Comparison of ENCODE assay signal across 8 cellular contexts in the genomic region with DNA sequence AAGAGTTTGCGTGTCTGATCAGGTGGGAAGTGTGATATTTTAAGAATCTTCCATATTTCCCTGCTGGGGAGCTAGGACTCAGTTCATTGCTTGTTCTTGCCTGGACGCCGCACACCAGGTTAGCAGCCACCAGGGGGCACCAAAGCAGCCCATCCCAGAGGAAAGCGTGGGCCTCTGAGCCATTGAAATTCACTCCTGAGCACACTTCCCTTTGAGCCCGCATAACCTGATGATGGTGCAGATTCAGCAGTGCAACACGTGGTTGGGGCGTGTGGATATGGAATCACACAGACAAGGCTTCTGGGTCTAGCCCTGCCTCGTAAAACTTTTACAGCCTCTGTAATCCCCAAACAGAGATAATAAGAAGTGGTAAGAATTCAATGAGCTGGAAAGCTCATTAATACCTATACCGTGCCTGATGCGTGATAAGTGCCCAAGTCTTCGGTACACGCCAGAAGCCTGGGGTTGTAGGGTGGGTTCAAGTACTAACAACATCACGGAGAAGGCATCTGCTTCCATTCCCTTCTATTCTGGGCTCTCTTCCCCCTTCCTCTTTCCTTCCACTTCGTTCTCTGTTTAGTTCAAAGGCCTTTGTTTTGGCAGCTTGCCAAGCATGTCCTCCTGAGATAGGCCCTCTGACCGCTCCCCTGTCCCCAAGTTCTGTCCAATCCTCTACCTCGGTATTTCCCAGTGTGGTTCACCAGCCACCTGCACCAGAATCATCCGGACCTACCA.
DNase-seq lines count a peak whose midpoint lies in the region; ATAC-seq and TF ChIP-seq lines count a peak whose summit lies in the region.

No MANE protein-coding gene starts in this region.

- H3K27ac Mint-ChIP-seq in dendritic cell treated with granulocyte-macrophage colony-stimulating factor and Interleukin-4, amounts not matched to agents 40 ng/mL and 50 ng/mL, for 4 days, result peak overlapping the region; percentile 96

- peak; percentile 90 for ATAC-seq in HG03432 (IDR thresholded peaks at IDR 0.05; ENCODE audit: unreplicated experiment)

- peak; percentile 0 to 84 (median 70) for DNase-seq in C1 segment of cervical spinal cord (lab: John Stamatoyannopoulos, UW)
- DNase-seq in GM19240 (ENCODE audit: insufficient read length, low spot score), result peak; percentile 67
- peak; percentile 38 for DNase-seq in NCI-H510A treated with DMSO at 0.1 percent for 48 hours (lab: John Stamatoyannopoulos, UW)
- DNase-seq in activated CD4-positive, alpha-beta T cell treated with anti-CD3 and anti-CD28 coated beads, Interleukin-2, amount 50 U/mL, for 1 hour, result peak; percentile 76
- peak; percentile 83 to 97 for DNase-seq in lower leg skin (ENCODE audit: low spot score in 2 of 2)
- peak; percentile 30 to 69 (median 47) for DNase-seq in stimulated activated CD4-positive, alpha-beta T cell treated with anti-CD3 and anti-CD28 coated beads, TNF-alpha, amount 100 ng/mL, for 1 hour (ENCODE audit: low read depth in 3 of 3, low spot score in 1 of 3)

- H3K9me3 Mint-ChIP-seq in dendritic cell treated with granulocyte-macrophage colony-stimulating factor and Interleukin-4, amounts not matched to agents 40 ng/mL and 50 ng/mL, for 4 days, result no peaks in the 10 kb centered on the region

- H3K36me3 Mint-ChIP-seq in dendritic cell treated with granulocyte-macrophage colony-stimulating factor and Interleukin-4, amounts not matched to agents 40 ng/mL and 50 ng/mL, for 4 days (ENCODE audit: low read depth), result no peaks in the 10 kb centered on the region

- peaks cover 16% of the 10 kb centered on the region for H3K4me1 Mint-ChIP-seq in dendritic cell treated with granulocyte-macrophage colony-stimulating factor and Interleukin-4, amounts not matched to agents 40 ng/mL and 50 ng/mL, for 4 days (ENCODE audit: low read depth)

- no peaks in the 10 kb centered on the region for H3K27me3 Mint-ChIP-seq in dendritic cell treated with granulocyte-macrophage colony-stimulating factor and Interleukin-4, amounts not matched to agents 40 ng/mL and 50 ng/mL, for 4 days

- peak overlapping the region; percentile 65 for H3K4me3 Mint-ChIP-seq in dendritic cell treated with granulocyte-macrophage colony-stimulating factor and Interleukin-4, amounts not matched to agents 40 ng/mL and 50 ng/mL, for 4 days

- intact Hi-C loops in dendritic cell treated with granulocyte-macrophage colony-stimulating factor and Interleukin-4, amounts not matched to agents 40 ng/mL and 50 ng/mL, for 4 days (cut with micrococcal nuclease), result loop anchor here (1.0 to 5.0 kb wide), 2 partner anchors 34 to 98 kb away; no protein-coding TSS in a partner anchor
- intact Hi-C loops in lower leg skin (cut with DNase I; ENCODE audit: low total_unique reads), result loop anchor here (5.0 kb wide), 1 partner anchor 33 kb away; no protein-coding TSS in a partner anchor

- TF ChIP-seq POLR2A in lower leg skin (IDR thresholded peaks at IDR 0.05), result no peak

- TF ChIP-seq CTCF in lower leg skin (IDR thresholded peaks at IDR 0.05), result peak in 1 of 3 donors; percentile 27

- H3K4me3 ChIP-seq in lower leg skin (ENCODE audit: low read depth, poor library complexity, severe bottlenecking), result no peak overlapping the region

- WGBS in lower leg skin, 2 donors, result 23% methylated on average over 17 of the region's 17 CpGs

Comparison
In these comparisons a context has a peak if more than half of its experiments do, and no peak if none do; other contexts are left out.
1. DNase-seq: peak in every context shown above with its lines; median percentile 90 in lower leg skin; 76 in activated CD4-positive, alpha-beta T cell treated with anti-CD3 and anti-CD28 coated beads, Interleukin-2, amount 50 U/mL, for 1 hour; 70 in C1 segment of cervical spinal cord; 67 in GM19240; 47 in stimulated activated CD4-positive, alpha-beta T cell treated with anti-CD3 and anti-CD28 coated beads, TNF-alpha, amount 100 ng/mL, for 1 hour; 38 in NCI-H510A treated with DMSO at 0.1 percent for 48 hours.